8 cellular contexts compared by ENCODE assay signal in the genomic region with DNA sequence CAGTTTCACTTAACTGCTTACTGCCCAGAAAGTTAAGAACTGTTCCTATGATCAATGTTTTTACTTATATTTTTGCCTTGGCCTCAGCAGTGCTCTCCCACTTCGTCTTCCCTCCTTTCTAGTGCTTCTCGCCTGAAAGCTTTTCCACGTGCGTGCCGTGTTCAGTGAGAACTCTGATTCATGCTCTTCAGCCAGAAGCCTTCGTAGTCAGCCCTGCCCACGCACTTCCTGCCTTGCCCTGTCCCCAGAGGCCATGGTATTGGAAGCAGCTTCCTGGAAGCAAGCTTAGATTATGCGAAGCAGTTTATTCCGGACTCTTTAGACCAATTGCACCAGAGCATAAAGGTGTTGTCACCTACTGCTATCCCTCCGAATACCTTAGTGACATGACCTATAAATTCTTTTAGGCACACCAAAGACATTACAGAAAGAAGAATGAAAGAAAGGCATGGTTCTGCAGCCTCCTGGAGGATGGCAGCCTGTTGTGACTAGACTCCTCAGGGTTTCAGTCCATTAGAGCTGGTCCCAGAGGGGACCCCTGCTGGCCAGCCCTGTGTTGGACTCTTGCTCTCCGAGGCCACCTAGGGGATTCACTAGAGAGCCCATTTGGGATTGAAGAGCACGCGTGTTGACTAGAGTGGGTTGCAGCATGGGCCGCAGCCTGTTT.
DNase-seq lines count a peak whose midpoint lies in the region; ATAC-seq, FAIRE-seq and TF ChIP-seq lines count a peak whose summit lies in the region.

No MANE protein-coding gene starts in this region.

- no peaks in the 10 kb centered on the region for H3F3A ChIP-seq in SK-N-SH (replicated peaks; ENCODE audit: insufficient read depth)

- TF ChIP-seq CTCF in SK-N-SH (IDR thresholded peaks at IDR 0.05): peak; percentile 68
- TF ChIP-seq CTCF in right atrium auricular region (IDR thresholded peaks at IDR 0.05): peak in 1 of 2 donors; percentile 51

- no peak for ATAC-seq in HG03139 (IDR thresholded peaks at IDR 0.05; ENCODE audit: unreplicated experiment)
- no peak for ATAC-seq in HG03460 (IDR thresholded peaks at IDR 0.05; ENCODE audit: unreplicated experiment)

- peak overlapping the region; percentile 95 for H3K27ac ChIP-seq in ACC112 (ENCODE audit: low read depth, low read length)
- H3K27ac ChIP-seq in SK-N-SH (ENCODE audit: low read depth in 2 of 2, low read length in 1 of 2): no peak overlapping the region
- H3K27ac ChIP-seq in right atrium auricular region: peak overlapping the region in 1 of 2 donors; percentile 11

- no peak overlapping the region for H3K9ac ChIP-seq in SK-N-SH

- no peaks in the 10 kb centered on the region for H3K9me3 Mint-ChIP-seq in activated naive CD8-positive, alpha-beta T cell (ENCODE audit: low read depth)

- no peak for TF ChIP-seq EP300 in SK-N-SH (IDR thresholded peaks at IDR 0.05; ENCODE audit: borderline replicate concordance in 1 of 2, low read depth in 1 of 2, low read length in 1 of 2)

- peak overlapping the region; percentile 74 for H3K4me3 Mint-ChIP-seq in activated naive CD8-positive, alpha-beta T cell

- POLR2A ChIA-PET in SK-N-SH (lab: Yijun Ruan, JAX): no interaction called here

- H3K4me1 ChIP-seq in ACC112 (ENCODE audit: control insufficient read depth, insufficient read depth, low read length, unreplicated experiment) (peaks cover 44% of the 10 kb centered on the region), SK-N-SH (ENCODE audit: control insufficient read depth in 1 of 2, insufficient read depth in 2 of 2, low read depth in 1 of 2, low read length in 1 of 2) (peaks cover 12 to 24% of the 10 kb centered on the region in 2 experiments; a peak in 3 of 4 replicates), right atrium auricular region (peaks cover 0 to 19% of the 10 kb centered on the region in 2 donors)

- H3K4me2 ChIP-seq in SK-N-SH: peak overlapping the region; percentile 22; the same call in 1 of the 2 replicates

- peak overlapping the region; percentile 33 for H3K4me3 ChIP-seq in ACC112 (ENCODE audit: low read depth, low read length)
- H3K4me3 ChIP-seq in SK-N-SH (ENCODE audit: low read depth in 2 of 2, low read length in 1 of 2): no peak overlapping the region
- H3K4me3 ChIP-seq in right atrium auricular region: no peak overlapping the region

- TF ChIP-seq RAD21 in SK-N-SH (IDR thresholded peaks at IDR 0.05; ENCODE audit: low read length): peak; percentile 69

- H3K36me3 ChIP-seq in ACC112 (ENCODE audit: insufficient read depth, low read length) (no peaks in the 10 kb centered on the region), SK-N-SH (replicated peaks in 1 of 2; ENCODE audit: control insufficient read depth in 1 of 2, insufficient read depth in 2 of 2, low read length in 1 of 2) (peaks cover 0 to 2% of the 10 kb centered on the region in 2 experiments), right atrium auricular region (no peaks in the 10 kb centered on the region)

- H3K79me2 ChIP-seq in ACC112 (ENCODE audit: control insufficient read depth, insufficient read depth, low read length, unreplicated experiment) (peaks cover 57% of the 10 kb centered on the region), SK-N-SH (ENCODE audit: insufficient read depth) (peaks cover 55% of the 10 kb centered on the region; the same call in 1 of the 2 replicates)

- CTCF ChIA-PET in SK-N-SH (lab: Yijun Ruan, JAX): interaction anchor here (0.6 to 2.5 kb wide), 35 partner anchors 9 to 762 kb away, joined by 3 to 17 read pairs (median 4); a partner anchor contains a TSS

- 86% methylated on average over 14 of the region's 14 CpGs for whole genome bisulfite sequencing in SK-N-SH (ENCODE audit: low lambda C conversion rate)

- peak; percentile 20 for DNase-seq in GM18507 (ENCODE audit: extremely low spot score, insufficient read length, low read depth)
- DNase-seq in SK-N-SH: peak; percentile 79
- DNase-seq in right atrium auricular region (ENCODE audit: low spot score): peak; percentile 89
- peak; percentile 34 to 51 for DNase-seq in stimulated activated CD4-positive, alpha-beta T cell treated with anti-CD3 and anti-CD28 coated beads, Interleukin-15, amount 100 ng/mL, for 1 hour (ENCODE audit: low read depth in 1 of 2, low spot score in 1 of 2)

- H3K27me3 ChIP-seq in ACC112 (ENCODE audit: insufficient read depth, low read length) (no peaks in the 10 kb centered on the region), SK-N-SH (ENCODE audit: insufficient read depth) (no peaks in the 10 kb centered on the region), right atrium auricular region (no peaks in the 10 kb centered on the region)

- no peaks in the 10 kb centered on the region for H3K27me3 Mint-ChIP-seq in activated naive CD8-positive, alpha-beta T cell

- H3K4me1 Mint-ChIP-seq in activated naive CD8-positive, alpha-beta T cell (ENCODE audit: low read depth): peaks cover 69% of the 10 kb centered on the region

- FAIRE-seq in GM18507 (lab: Jason Lieb, UNC): peak; percentile 35

- H2AFZ ChIP-seq in ACC112 (ENCODE audit: low read length, unreplicated experiment) (no peak overlapping the region), SK-N-SH (ENCODE audit: low read depth) (no peak overlapping the region)

- H3K9me2 ChIP-seq in SK-N-SH: no peaks in the 10 kb centered on the region

- H3K9me3 ChIP-seq in SK-N-SH (no peaks in the 10 kb centered on the region), right atrium auricular region (no peaks in the 10 kb centered on the region)

- peak overlapping the region; percentile 95 for H3K27ac Mint-ChIP-seq in activated naive CD8-positive, alpha-beta T cell

- peaks cover 26% of the 10 kb centered on the region; the same call in 1 of the 2 replicates for H4K20me1 ChIP-seq in SK-N-SH (ENCODE audit: insufficient read depth)

- H3K36me3 Mint-ChIP-seq in activated naive CD8-positive, alpha-beta T cell: peaks cover 25% of the 10 kb centered on the region

TF ChIP-seq in SK-N-SH, 30 proteins besides CTCF, POLR2A, EP300 and RAD21:
- TF ChIP-seq, protein P1, sequence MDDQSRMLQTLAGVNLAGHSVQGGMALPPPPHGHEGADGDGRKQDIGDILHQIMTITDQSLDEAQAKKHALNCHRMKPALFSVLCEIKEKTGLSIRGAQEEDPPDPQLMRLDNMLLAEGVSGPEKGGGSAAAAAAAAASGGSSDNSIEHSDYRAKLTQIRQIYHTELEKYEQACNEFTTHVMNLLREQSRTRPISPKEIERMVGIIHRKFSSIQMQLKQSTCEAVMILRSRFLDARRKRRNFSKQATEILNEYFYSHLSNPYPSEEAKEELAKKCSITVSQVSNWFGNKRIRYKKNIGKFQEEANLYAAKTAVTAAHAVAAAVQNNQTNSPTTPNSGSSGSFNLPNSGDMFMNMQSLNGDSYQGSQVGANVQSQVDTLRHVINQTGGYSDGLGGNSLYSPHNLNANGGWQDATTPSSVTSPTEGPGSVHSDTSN (IDR thresholded peaks at IDR 0.05): no peak
- TF ChIP-seq FOXJ3 (CRISPR knock-in tag; IDR thresholded peaks at IDR 0.05) (no peak), FOSL2 (IDR thresholded peaks at IDR 0.05; ENCODE audit: borderline replicate concordance, low read depth) (no peak), SIN3A (IDR thresholded peaks at IDR 0.05; ENCODE audit: borderline replicate concordance, low read depth, low read length) (no peak), TCF12 (IDR thresholded peaks at IDR 0.05) (no peak), EZH2phosphoT487 (IDR thresholded peaks at IDR 0.05; ENCODE audit: borderline replicate concordance, low read depth) (no peak), GABPA (IDR thresholded peaks at IDR 0.05; ENCODE audit: low read depth) (no peak), NFIC (IDR thresholded peaks at IDR 0.05; ENCODE audit: borderline replicate concordance) (no peak), ELF1 (IDR thresholded peaks at IDR 0.05) (no peak), RCOR1 (IDR thresholded peaks at IDR 0.05; ENCODE audit: low read length) (no peak), FOXM1 (IDR thresholded peaks at IDR 0.05; ENCODE audit: low read depth) (no peak), POLR2AphosphoS5 (IDR thresholded peaks at IDR 0.05; ENCODE audit: low read depth, low read length) (no peak), SMC3 (IDR thresholded peaks at IDR 0.05; ENCODE audit: low read depth, low read length) (peak; percentile 57)
- TF ChIP-seq, protein P2, sequence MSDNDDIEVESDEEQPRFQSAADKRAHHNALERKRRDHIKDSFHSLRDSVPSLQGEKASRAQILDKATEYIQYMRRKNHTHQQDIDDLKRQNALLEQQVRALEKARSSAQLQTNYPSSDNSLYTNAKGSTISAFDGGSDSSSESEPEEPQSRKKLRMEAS (IDR thresholded peaks at IDR 0.05; ENCODE audit: low read depth): peak; percentile 47; the same call in 1 of the 2 replicates
- TF ChIP-seq, protein P3, sequence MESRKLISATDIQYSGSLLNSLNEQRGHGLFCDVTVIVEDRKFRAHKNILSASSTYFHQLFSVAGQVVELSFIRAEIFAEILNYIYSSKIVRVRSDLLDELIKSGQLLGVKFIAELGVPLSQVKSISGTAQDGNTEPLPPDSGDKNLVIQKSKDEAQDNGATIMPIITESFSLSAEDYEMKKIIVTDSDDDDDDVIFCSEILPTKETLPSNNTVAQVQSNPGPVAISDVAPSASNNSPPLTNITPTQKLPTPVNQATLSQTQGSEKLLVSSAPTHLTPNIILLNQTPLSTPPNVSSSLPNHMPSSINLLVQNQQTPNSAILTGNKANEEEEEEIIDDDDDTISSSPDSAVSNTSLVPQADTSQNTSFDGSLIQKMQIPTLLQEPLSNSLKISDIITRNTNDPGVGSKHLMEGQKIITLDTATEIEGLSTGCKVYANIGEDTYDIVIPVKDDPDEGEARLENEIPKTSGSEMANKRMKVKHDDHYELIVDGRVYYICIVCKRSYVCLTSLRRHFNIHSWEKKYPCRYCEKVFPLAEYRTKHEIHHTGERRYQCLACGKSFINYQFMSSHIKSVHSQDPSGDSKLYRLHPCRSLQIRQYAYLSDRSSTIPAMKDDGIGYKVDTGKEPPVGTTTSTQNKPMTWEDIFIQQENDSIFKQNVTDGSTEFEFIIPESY (IDR thresholded peaks at IDR 0.05; ENCODE audit: borderline replicate concordance, low read depth): no peak
- TF ChIP-seq, protein P4, sequence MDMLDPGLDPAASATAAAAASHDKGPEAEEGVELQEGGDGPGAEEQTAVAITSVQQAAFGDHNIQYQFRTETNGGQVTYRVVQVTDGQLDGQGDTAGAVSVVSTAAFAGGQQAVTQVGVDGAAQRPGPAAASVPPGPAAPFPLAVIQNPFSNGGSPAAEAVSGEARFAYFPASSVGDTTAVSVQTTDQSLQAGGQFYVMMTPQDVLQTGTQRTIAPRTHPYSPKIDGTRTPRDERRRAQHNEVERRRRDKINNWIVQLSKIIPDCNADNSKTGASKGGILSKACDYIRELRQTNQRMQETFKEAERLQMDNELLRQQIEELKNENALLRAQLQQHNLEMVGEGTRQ (IDR thresholded peaks at IDR 0.05; ENCODE audit: borderline replicate concordance, low read depth, low read length): no peak

Comparison
In these comparisons a context has a peak if more than half of its experiments do, and no peak if none do; other contexts are left out.
1. DNase-seq: peak in every context shown above with its lines; median percentile 89 in right atrium auricular region; 79 in SK-N-SH; 42 in stimulated activated CD4-positive, alpha-beta T cell treated with anti-CD3 and anti-CD28 coated beads, Interleukin-15, amount 100 ng/mL, for 1 hour; 20 in GM18507.